Comparison of ENCODE assay signal across 26 cellular contexts in the genomic region with DNA sequence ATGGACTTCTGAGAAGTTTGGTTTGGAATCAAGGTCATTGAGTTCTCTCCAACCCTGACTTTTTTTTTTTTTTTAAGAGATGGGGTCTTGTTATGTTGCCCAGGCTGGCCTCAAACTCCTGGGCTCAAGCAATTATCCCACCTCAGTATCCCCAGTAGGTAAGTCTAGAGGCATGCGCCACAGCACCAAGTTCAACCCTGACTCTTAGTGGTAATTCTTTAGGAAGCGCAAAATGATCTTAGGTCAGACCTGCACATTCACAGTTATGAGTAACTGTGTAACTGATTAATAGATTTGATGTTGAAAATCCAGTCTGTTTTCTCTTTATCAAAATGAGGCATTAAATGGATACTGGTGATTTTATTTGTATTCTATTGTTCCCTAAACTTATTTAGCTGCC.
"Had no signal": no experiment of that assay in that cellular context is flagged by ENCODE, and none has a peak within 500 bp of the region (broad histone marks: within the 10 kb centered on the region; RNA-seq: fewer than 3 reads in every experiment).

No MANE protein-coding gene starts in this region.

- H3K4me2 ChIP-seq: hepatocyte, neural progenitor cell had no signal

- H3K4me3 ChIP-seq: dorsolateral prefrontal cortex, heart left ventricle, hepatocyte, left lung, neural progenitor cell, prostate gland, sigmoid colon, spleen, testis, tibial artery had no signal

- H3K9me3 ChIP-seq: heart left ventricle, left lung, prostate gland, sigmoid colon, spleen, testis, tibial artery had no signal

- H3K79me2 ChIP-seq: hepatocyte had no signal

- H2AFZ ChIP-seq: hepatocyte, neural progenitor cell had no signal

- H3K27ac Mint-ChIP-seq: naive thymus-derived CD4-positive, alpha-beta T cell; nephron; neural progenitor cell; stimulated activated memory B cell treated with anti-CD40 and anti-IgM and Interleukin-4, amounts not matched to agents 10 μg/mL and 1 μg/mL and 100 μg/mL, for 72 hours; type B pancreatic cell had no signal

- H3K4me3 Mint-ChIP-seq: naive thymus-derived CD4-positive, alpha-beta T cell; nephron; neural progenitor cell; stimulated activated memory B cell treated with anti-CD40 and anti-IgM and Interleukin-4, amounts not matched to agents 10 μg/mL and 1 μg/mL and 100 μg/mL, for 72 hours; type B pancreatic cell had no signal

- FAIRE-seq: colon, frontal cortex, kidney, urothelium cell line had no signal

- H3K27me3 ChIP-seq: dorsolateral prefrontal cortex, heart left ventricle, hepatocyte, left lung, neural progenitor cell, sigmoid colon, spleen, testis, tibial artery had no signal

- H3K9me3 Mint-ChIP-seq: nephron, type B pancreatic cell had no signal

- DNase-seq: dorsolateral prefrontal cortex; effector CD4-positive, alpha-beta T cell; heart left ventricle; kidney; left cardiac atrium; left lung; mesendoderm; midbrain; naive thymus-derived CD4-positive, alpha-beta T cell; right cardiac atrium; sigmoid colon; spleen; stimulated activated CD4-positive, alpha-beta T cell treated with anti-CD3 and anti-CD28 coated beads, Interleukin-4, amount 100 ng/mL, for 4 hours; stimulated activated naive CD8-positive, alpha-beta T cell treated with anti-CD3 and anti-CD28 coated beads, Interleukin-15, Interleukin-2, amounts not matched to agents 100 U/mL and 50 U/mL, for 24 hours; substantia nigra; testis; tibial artery had no signal

- H3K9ac ChIP-seq: neural progenitor cell had no signal

- H3K4me1 ChIP-seq: heart left ventricle, left lung, neural progenitor cell, prostate gland, spleen, testis, tibial artery had no signal

- H3K36me3 ChIP-seq: heart left ventricle, left lung, neural progenitor cell, prostate gland, sigmoid colon, spleen, tibial artery had no signal

- H3K27ac ChIP-seq: dorsolateral prefrontal cortex, heart left ventricle, hepatocyte, left lung, neural progenitor cell, prostate gland, sigmoid colon, spleen, testis, tibial artery had no signal

- ATAC-seq: heart left ventricle; left cardiac atrium; left lung; naive thymus-derived CD4-positive, alpha-beta T cell; right cardiac atrium; stimulated activated memory B cell treated with anti-CD40 and anti-IgM and Interleukin-4, amounts not matched to agents 10 μg/mL and 1 μg/mL and 100 μg/mL, for 72 hours; stimulated activated naive CD8-positive, alpha-beta T cell treated with anti-CD3 and anti-CD28 coated beads, Interleukin-15, Interleukin-2, amounts not matched to agents 100 U/mL and 50 U/mL, for 24 hours had no signal

- H3K36me3 Mint-ChIP-seq: neural progenitor cell; stimulated activated memory B cell treated with anti-CD40 and anti-IgM and Interleukin-4, amounts not matched to agents 10 μg/mL and 1 μg/mL and 100 μg/mL, for 72 hours; type B pancreatic cell had no signal

- H3K4me1 Mint-ChIP-seq: nephron; neural progenitor cell; stimulated activated memory B cell treated with anti-CD40 and anti-IgM and Interleukin-4, amounts not matched to agents 10 μg/mL and 1 μg/mL and 100 μg/mL, for 72 hours had no signal

- H3K27me3 Mint-ChIP-seq: stimulated activated memory B cell treated with anti-CD40 and anti-IgM and Interleukin-4, amounts not matched to agents 10 μg/mL and 1 μg/mL and 100 μg/mL, for 72 hours had no signal
